Comparison of ENCODE assay signal across 8 cellular contexts in the genomic region with DNA sequence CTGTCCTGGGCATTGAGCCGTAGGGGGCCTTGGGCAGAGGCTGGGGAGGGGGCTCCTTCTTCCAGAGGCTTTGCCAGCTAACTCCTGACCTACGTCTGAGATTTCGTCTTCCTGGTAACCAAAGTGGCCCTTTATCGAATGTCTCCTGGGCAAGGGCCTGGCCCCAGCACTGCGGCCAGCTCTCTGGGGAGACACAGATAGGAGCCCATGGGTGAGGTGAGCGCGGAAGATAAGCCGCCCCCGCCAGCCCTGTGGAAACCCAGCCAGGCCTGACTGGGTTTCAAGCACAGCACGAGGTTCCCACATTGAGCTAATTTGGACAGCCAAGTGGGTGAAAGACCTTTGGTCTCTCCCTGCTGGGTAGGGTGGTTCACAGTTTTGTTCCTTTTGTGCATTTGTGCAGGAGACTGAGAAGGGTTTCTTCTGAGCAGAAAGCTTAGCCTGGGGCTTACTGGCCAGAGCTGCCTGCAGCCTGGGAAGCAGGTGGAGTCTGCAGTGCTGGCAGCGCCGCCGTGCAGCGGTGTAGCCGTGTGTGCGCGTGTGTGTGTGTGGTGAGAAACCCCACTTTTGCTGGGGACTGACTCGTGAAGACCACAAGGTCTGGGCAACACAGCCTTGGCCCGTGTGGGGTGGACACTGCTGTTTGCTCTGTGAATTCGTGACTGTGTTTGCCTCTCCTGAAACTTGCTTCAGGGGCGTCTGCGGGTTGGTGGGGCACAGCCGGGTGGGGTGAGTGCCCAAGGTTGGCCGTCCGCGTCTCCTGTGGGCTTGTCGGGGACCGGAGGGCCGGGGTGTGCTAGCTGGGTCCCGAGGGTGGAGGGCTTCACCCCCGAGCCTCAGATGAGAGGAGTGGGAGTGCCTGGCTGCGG. TPM values are rescaled to one million over a fixed set of nuclear protein-coding genes. Genes with fewer than 3 reads are reported as not detected.
A peak's percentile ranks its signal among the peaks of the same experiment; 100 is the strongest.
DNase-seq lines count a peak whose midpoint lies in the region; ATAC-seq and TF ChIP-seq lines count a peak whose summit lies in the region.

No MANE protein-coding gene starts in this region.

- H3K27ac Mint-ChIP-seq in activated CD4-positive, alpha-beta T cell treated with anti-CD3 and anti-CD28 coated beads for 36 hours = peak overlapping the region; percentile 12

- TF ChIP-seq CTCF in WI38 (IDR thresholded peaks at IDR 0.05; ENCODE audit: low read depth, low read length) (no peak), parathyroid adenoma (IDR thresholded peaks at IDR 0.05) (no peak)

- H3K27me3 Mint-ChIP-seq in activated CD4-positive, alpha-beta T cell treated with anti-CD3 and anti-CD28 coated beads for 36 hours = no peaks in the 10 kb centered on the region

- no peak overlapping the region for H3K27ac ChIP-seq in parathyroid adenoma

- H3K4me3 Mint-ChIP-seq in activated CD4-positive, alpha-beta T cell treated with anti-CD3 and anti-CD28 coated beads for 36 hours = peak overlapping the region; percentile 90

- peak overlapping the region; percentile 63 for H3K4me2 ChIP-seq in parathyroid adenoma (ENCODE audit: low read length)

- POLR2A ChIA-PET in activated CD4-positive, alpha-beta T cell treated with anti-CD3 and anti-CD28 coated beads for 36 hours (lab: Charles Lee) = interaction anchor here (0.7 kb wide), 1 partner anchor 86 kb away, joined by 3 read pairs; no protein-coding TSS in a partner anchor

- no peaks in the 10 kb centered on the region for H3K4me1 ChIP-seq in parathyroid adenoma

- ATAC-seq in activated CD4-positive, alpha-beta T cell treated with anti-CD3 and anti-CD28 coated beads for 36 hours = no peak

- peaks cover 36% of the 10 kb centered on the region for H3K4me1 Mint-ChIP-seq in activated CD4-positive, alpha-beta T cell treated with anti-CD3 and anti-CD28 coated beads for 36 hours

- peaks cover 6% of the 10 kb centered on the region for H3K36me3 Mint-ChIP-seq in activated CD4-positive, alpha-beta T cell treated with anti-CD3 and anti-CD28 coated beads for 36 hours (ENCODE audit: low read depth)

- H3K9ac ChIP-seq in parathyroid adenoma = no peak overlapping the region

- H3K4me3 ChIP-seq in WI38 (ENCODE audit: low read depth, low read length) (peak overlapping the region; percentile 37), parathyroid adenoma (ENCODE audit: low read depth, low read length) (peak overlapping the region; percentile 34)

- no peak for DNase-seq in activated CD4-positive, alpha-beta T cell treated with anti-CD3 and anti-CD28 coated beads for 36 hours
- DNase-seq in activated CD4-positive, alpha-beta T cell treated with anti-CD3 and anti-CD28 coated beads for 48 hours = no peak
- DNase-seq in germinal center (ENCODE audit: low spot score) (peak; percentile 11), HuH-7.5 (ENCODE audit: low spot score) (no peak), NCI-H2029 treated with DMSO at 0.1 percent for 48 hours (lab: John Stamatoyannopoulos, UW) (no peak), NCI-H187 treated with DMSO at 0.1 percent for 48 hours (lab: John Stamatoyannopoulos, UW) (no peak)

- H3K9me3 Mint-ChIP-seq in activated CD4-positive, alpha-beta T cell treated with anti-CD3 and anti-CD28 coated beads for 36 hours (ENCODE audit: low read depth) = no peaks in the 10 kb centered on the region

- no peaks in the 10 kb centered on the region for H3K36me3 ChIP-seq in parathyroid adenoma (ENCODE audit: control insufficient read depth, insufficient read depth, low read length)

- CTCF ChIA-PET in activated CD4-positive, alpha-beta T cell treated with anti-CD3 and anti-CD28 coated beads for 36 hours (lab: Charles Lee) = interaction anchor here (0.6 to 1.7 kb wide), 2 partner anchors 9 kb away, joined by 3 to 8 read pairs; no protein-coding TSS in a partner anchor

- H3K79me2 ChIP-seq in parathyroid adenoma = peaks cover 49% of the 10 kb centered on the region

- H2AFZ ChIP-seq in parathyroid adenoma = no peak overlapping the region

- H3K9me3 ChIP-seq in parathyroid adenoma (ENCODE audit: control insufficient read depth, low read length) = no peaks in the 10 kb centered on the region

- intact Hi-C loops in activated CD4-positive, alpha-beta T cell treated with anti-CD3 and anti-CD28 coated beads for 36 hours (cut with DNase I, micrococcal nuclease) = loop anchor here in 1 of 2 experiments (5.0 kb wide), 1 partner anchor 87 kb away; a partner anchor contains a TSS

- H3K27me3 ChIP-seq in parathyroid adenoma (ENCODE audit: control insufficient read depth, insufficient read depth, low read length) = no peaks in the 10 kb centered on the region

RNA-seq across cellular contexts. Expression of a gene that starts 2.5 kb away (rescaled TPM):
- 100 to 1,000 TPM; 165 to 175 TPM for total RNA-seq in activated CD4-positive, alpha-beta T cell treated with anti-CD3 and anti-CD28 coated beads for 36 hours

RNA-seq across cellular contexts. Expression of a gene that starts 14.8 kb away (rescaled TPM):
- under 1 TPM; 0.48 to 0.53 TPM for total RNA-seq in activated CD4-positive, alpha-beta T cell treated with anti-CD3 and anti-CD28 coated beads for 36 hours

RNA-seq across cellular contexts. Expression of a gene that starts 31.0 kb away (rescaled TPM):
- total RNA-seq in activated CD4-positive, alpha-beta T cell treated with anti-CD3 and anti-CD28 coated beads for 36 hours = 10 to 100 TPM; 22.5 to 25.3 TPM

RNA-seq across cellular contexts. Expression of a gene that starts 43.3 kb away (rescaled TPM):
- total RNA-seq in activated CD4-positive, alpha-beta T cell treated with anti-CD3 and anti-CD28 coated beads for 36 hours = 10 to 100 TPM; 36.7 to 41.5 TPM

RNA-seq across cellular contexts. Expression of a gene that starts 58.4 kb away (rescaled TPM):
- 10 to 100 TPM; 69.0 to 77.4 TPM for total RNA-seq in activated CD4-positive, alpha-beta T cell treated with anti-CD3 and anti-CD28 coated beads for 36 hours
